ENCODE assay signal across 12 cellular contexts in genomic region chr7:129784437-129784782, GRCh38.
"Had no signal": no experiment of that assay in that cellular context is flagged by ENCODE, and none has a peak within 500 bp of the region (broad histone marks: within the 10 kb centered on the region; RNA-seq: fewer than 3 reads in every experiment).

No MANE protein-coding gene starts in this region.

- H3K36me3 ChIP-seq: heart right ventricle, pancreas had no signal

- H3K4me3 Mint-ChIP-seq: memory B cell, nephron progenitor cell had no signal

- DNase-seq: activated CD4-positive, alpha-beta T cell treated with anti-CD3 and anti-CD28 coated beads, Interleukin-2, amount 50 U/mL, for 1 hour; activated gamma-delta T cell; activated T-cell treated with anti-CD3 and anti-CD28 coated beads, Interleukin-2, amount 50 U/mL, for 1 hour; heart right ventricle; islet precursor cell; nephron progenitor cell had no signal

- H3K36me3 Mint-ChIP-seq: activated naive CD8-positive, alpha-beta T cell; memory B cell; type B pancreatic cell had no signal

- H3K27ac Mint-ChIP-seq: activated naive CD8-positive, alpha-beta T cell; memory B cell; nephron progenitor cell; type B pancreatic cell had no signal

- FAIRE-seq: frontal cortex, pancreas had no signal

- H3K9me3 Mint-ChIP-seq: memory B cell, type B pancreatic cell had no signal

- H3K9me3 ChIP-seq: heart right ventricle, pancreas had no signal

- H3K27ac ChIP-seq: heart right ventricle, pancreas, skin epidermis had no signal

- ATAC-seq: heart right ventricle, pancreas had no signal

- H3K4me3 ChIP-seq: pancreas, skin epidermis had no signal
